ENCODE assay signal across 11 cellular contexts in genomic region chr1:165543651-165544452, GRCh38. TPM values are rescaled to one million over a fixed set of nuclear protein-coding genes. Genes with fewer than 3 reads are reported as not detected.
A peak's percentile ranks its signal among the peaks of the same experiment; 100 is the strongest.
DNase-seq lines count a peak whose midpoint lies in the region; ATAC-seq and TF ChIP-seq lines count a peak whose summit lies in the region.
"Had no signal": no experiment of that assay in that cellular context is flagged by ENCODE, and none has a peak within 500 bp of the region (broad histone marks: within the 10 kb centered on the region; RNA-seq: fewer than 3 reads in every experiment).

A gene with protein sequence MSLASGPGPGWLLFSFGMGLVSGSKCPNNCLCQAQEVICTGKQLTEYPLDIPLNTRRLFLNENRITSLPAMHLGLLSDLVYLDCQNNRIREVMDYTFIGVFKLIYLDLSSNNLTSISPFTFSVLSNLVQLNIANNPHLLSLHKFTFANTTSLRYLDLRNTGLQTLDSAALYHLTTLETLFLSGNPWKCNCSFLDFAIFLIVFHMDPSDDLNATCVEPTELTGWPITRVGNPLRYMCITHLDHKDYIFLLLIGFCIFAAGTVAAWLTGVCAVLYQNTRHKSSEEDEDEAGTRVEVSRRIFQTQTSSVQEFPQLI (plus strand): TSS chr1:165544000. CDS start chr1:165544297, 297 bp downstream.

- no peaks in the 10 kb centered on the region for H3K4me1 ChIP-seq in CD8-positive, alpha-beta memory T cell (ENCODE audit: insufficient read depth, low read length)

- in situ Hi-C loops in G401 (cut with HindIII; ENCODE audit: low sequenced_read_pairs): no loop called here

- H3K9me3 ChIP-seq in CD8-positive, alpha-beta memory T cell (ENCODE audit: low read length): no peaks in the 10 kb centered on the region

- no peaks in the 10 kb centered on the region for H3K36me3 Mint-ChIP-seq in glutamatergic neuron (ENCODE audit: unreplicated experiment)
- no peaks in the 10 kb centered on the region for H3K36me3 Mint-ChIP-seq in CD8-positive, alpha-beta memory T cell

- CTCF ChIA-PET in CD8-positive, alpha-beta memory T cell (lab: Charles Lee): no interaction called here

- H3K4me1 Mint-ChIP-seq in glutamatergic neuron (ENCODE audit: low read depth, unreplicated experiment): peaks cover 14% of the 10 kb centered on the region
- no peaks in the 10 kb centered on the region for H3K4me1 Mint-ChIP-seq in CD8-positive, alpha-beta memory T cell

- ATAC-seq in GM21528 (IDR thresholded peaks at IDR 0.05; ENCODE audit: low FRiP score, unreplicated experiment): no peak
- ATAC-seq: activated T-cell treated with anti-CD3 and anti-CD28 coated beads, Interleukin-2, amount 50 U/mL, for 72 hours had no signal

- H3K27ac Mint-ChIP-seq in glutamatergic neuron (ENCODE audit: unreplicated experiment): no peak within 1 kb of the TSS
- H3K27ac Mint-ChIP-seq in CD8-positive, alpha-beta memory T cell: no peak within 1 kb of the TSS
- H3K27ac Mint-ChIP-seq: activated T-cell treated with anti-CD3 and anti-CD28 coated beads, Interleukin-2, amount 50 U/mL, for 72 hours had no signal

- no peaks in the 10 kb centered on the region for H3K36me3 ChIP-seq in CD8-positive, alpha-beta memory T cell (ENCODE audit: insufficient read depth, low read length)

- TF ChIP-seq CTCF in glutamatergic neuron (IDR thresholded peaks at IDR 0.05; ENCODE audit: partially characterized antibody, unreplicated experiment): no peak

- peaks cover 4% of the 10 kb centered on the region for H3K27me3 Mint-ChIP-seq in glutamatergic neuron (ENCODE audit: unreplicated experiment)
- peaks cover 20 to 80% of the 10 kb centered on the region in 2 donors for H3K27me3 Mint-ChIP-seq in CD8-positive, alpha-beta memory T cell

- H3K9me3 Mint-ChIP-seq in glutamatergic neuron (ENCODE audit: unreplicated experiment): peaks cover 3% of the 10 kb centered on the region
- no peaks in the 10 kb centered on the region for H3K9me3 Mint-ChIP-seq in CD8-positive, alpha-beta memory T cell
- H3K9me3 Mint-ChIP-seq: activated T-cell treated with anti-CD3 and anti-CD28 coated beads, Interleukin-2, amount 50 U/mL, for 72 hours had no signal

- no peaks in the 10 kb centered on the region for H3K27me3 ChIP-seq in CD8-positive, alpha-beta memory T cell (ENCODE audit: insufficient read depth, low read length, poor library complexity, severe bottlenecking)

- peak; percentile 67 for DNase-seq in G401 (ENCODE audit: low spot score)
- peak; percentile 93 for DNase-seq in NCI-H2171 treated with DMSO at 0.1 percent for 48 hours (lab: John Stamatoyannopoulos, UW)
- DNase-seq in glutamatergic neuron: no peak
- DNase-seq in nucleus accumbens (lab: John Stamatoyannopoulos, UW): peak in 39 of 56 donors; percentile 5 to 75 (median 33)
- no peak for DNase-seq in effector CD8-positive, alpha-beta T cell (lab: John Stamatoyannopoulos, UW)
- DNase-seq in CD8-positive, alpha-beta memory T cell: no peak
- DNase-seq in islet precursor cell: no peak
- DNase-seq: activated T-cell treated with anti-CD3 and anti-CD28 coated beads, Interleukin-2, amount 50 U/mL, for 72 hours; GDM1 had no signal

- H3K4me3 ChIP-seq in CD8-positive, alpha-beta memory T cell (ENCODE audit: low read length): no peak within 1 kb of the TSS

- POLR2A ChIA-PET in CD8-positive, alpha-beta memory T cell (lab: Charles Lee): no interaction called here

- no peak within 1 kb of the TSS for H3K27ac ChIP-seq in CD8-positive, alpha-beta memory T cell (ENCODE audit: low read depth, low read length)

- H3K4me3 Mint-ChIP-seq in glutamatergic neuron (ENCODE audit: unreplicated experiment): peak within 1 kb of the TSS; percentile 18
- H3K4me3 Mint-ChIP-seq in CD8-positive, alpha-beta memory T cell: no peak within 1 kb of the TSS
- H3K4me3 Mint-ChIP-seq: activated T-cell treated with anti-CD3 and anti-CD28 coated beads, Interleukin-2, amount 50 U/mL, for 72 hours had no signal

RNA-seq across cellular contexts. Expression of the gene that starts here (rescaled TPM):
- not detected in 2 replicates for total RNA-seq in G401 (2014; rRNA removed; shearing (Covaris generic))
- not detected for total RNA-seq in glutamatergic neuron (ENCODE audit: unreplicated experiment)
- total RNA-seq in CD8-positive, alpha-beta memory T cell: not detected
- not detected for polyA plus RNA-seq in CD8-positive, alpha-beta memory T cell
- total RNA-seq: activated T-cell treated with anti-CD3 and anti-CD28 coated beads, Interleukin-2, amount 50 U/mL, for 72 hours; epithelial cell of proximal tubule had no signal

Comparison
In these comparisons a context has a peak if more than half of its experiments do, and no peak if none do; other contexts are left out.
1. Peak in DNase-seq in G401; RNA of the gene not detected or under 1 TPM.
2. DNase-seq: peak in NCI-H2171 treated with DMSO at 0.1 percent for 48 hours (single experiment) and nucleus accumbens (39 of 56); none in glutamatergic neuron (single experiment), effector CD8-positive, alpha-beta T cell (single experiment), CD8-positive, alpha-beta memory T cell (0 of 5) and islet precursor cell (single experiment).